ENCODE assay signal across 8 cellular contexts in genomic region chr19:53308339-53308811, GRCh38. TPM values are rescaled to one million over a fixed set of nuclear protein-coding genes. Genes with fewer than 3 reads are reported as not detected.
A peak's percentile ranks its signal among the peaks of the same experiment; 100 is the strongest.
DNase-seq lines count a peak whose midpoint lies in the region; ATAC-seq, FAIRE-seq and TF ChIP-seq lines count a peak whose summit lies in the region.

No MANE protein-coding gene starts in this region.

- H3K4me1 Mint-ChIP-seq in activated T-helper 1 cell treated with anti-CD3 and anti-CD28 coated beads, Interleukin-12 subunit alpha, Interleukin-12 subunit beta, Interleukin-2, Interleukin-4 antibody, amounts not matched to agents 30 ng/mL and 10 ng/mL and 1 ng/mL, durations not matched to agents 14 hours and 24 hours and 36 hours (ENCODE audit: low read depth): no peaks in the 10 kb centered on the region
- no peaks in the 10 kb centered on the region for H3K4me1 Mint-ChIP-seq in chondrocyte (ENCODE audit: low read depth)

- intact Hi-C loops in mucosa of descending colon (cut with DNase I, micrococcal nuclease): no loop called here
- intact Hi-C loops in activated T-helper 1 cell treated with anti-CD3 and anti-CD28 coated beads, Interleukin-12 subunit alpha, Interleukin-12 subunit beta, Interleukin-2, Interleukin-4 antibody, amounts not matched to agents 30 ng/mL and 10 ng/mL and 1 ng/mL, durations not matched to agents 14 hours and 24 hours and 36 hours (cut with micrococcal nuclease): no loop called here

- no peak overlapping the region for H2AK5ac ChIP-seq in H1 (ENCODE audit: low read depth, low read length)

- H3K4me3 ChIP-seq in HUES64 (ENCODE audit: low read length) (peak overlapping the region; percentile 37), H1 (ENCODE audit: extremely low read depth in 1 of 4, insufficient read depth in 2 of 4, low read depth in 3 of 4, low read length in 4 of 4) (peak overlapping the region; percentile 0 to 48 (median 20); a peak in 5 of 8 replicates), mucosa of descending colon (no peak overlapping the region)

- H2BK15ac ChIP-seq in H1 (ENCODE audit: low read length): no peak overlapping the region

- H3K18ac ChIP-seq in H1 (ENCODE audit: extremely low read depth, low read length): no peak overlapping the region; the same call in 1 of the 2 replicates

- TF ChIP-seq CTCF in H1 (IDR thresholded peaks at IDR 0.05; ENCODE audit: control extremely low read depth in 1 of 3, insufficient read depth in 1 of 3, low read depth in 1 of 3, low read length in 3 of 3) (peak; percentile 85 to 97 (median 92)), mucosa of descending colon (IDR thresholded peaks at IDR 0.05) (no peak), chondrocyte (IDR thresholded peaks at IDR 0.05) (no peak)

- H4K8ac ChIP-seq in H1 (ENCODE audit: extremely low read depth, insufficient read depth, low read length): peak overlapping the region; percentile 28

- H3K27me3 ChIP-seq in HUES64 (ENCODE audit: insufficient read depth, low read length): peaks cover 36% of the 10 kb centered on the region
- H3K27me3 ChIP-seq in H1 (replicated peaks in 1 of 4; ENCODE audit: control insufficient read depth in 3 of 4, extremely low read depth in 1 of 4, insufficient read depth in 3 of 4, low read length in 3 of 4): no peaks in the 10 kb centered on the region; a peak in 1 of 7 replicates

- H2AFZ ChIP-seq in H1 (ENCODE audit: low read length): peak overlapping the region; percentile 31; the same call in 1 of the 2 replicates

- H3K14ac ChIP-seq in H1 (ENCODE audit: insufficient read length): no peak overlapping the region

- no peak for TF ChIP-seq POLR2A in H1 (IDR thresholded peaks at IDR 0.05; ENCODE audit: control extremely low read depth in 1 of 2, low read depth in 2 of 2, low read length in 2 of 2)

- H3K9me3 Mint-ChIP-seq in activated T-helper 1 cell treated with anti-CD3 and anti-CD28 coated beads, Interleukin-12 subunit alpha, Interleukin-12 subunit beta, Interleukin-2, Interleukin-4 antibody, amounts not matched to agents 30 ng/mL and 10 ng/mL and 1 ng/mL, durations not matched to agents 14 hours and 24 hours and 36 hours: peaks cover 67% of the 10 kb centered on the region
- H3K9me3 Mint-ChIP-seq in chondrocyte (ENCODE audit: low read depth): peaks cover 47% of the 10 kb centered on the region

- CTCF ChIA-PET in H1 (lab: Charles Lee; ENCODE audit: partially characterized antibody): interaction anchor here (0.6 to 2.4 kb wide), 10 partner anchors 10 to 61 kb away, joined by 3 to 12 read pairs (median 4); partner anchors contain the start of gene ZNF845

- H2BK12ac ChIP-seq in H1 (ENCODE audit: low read depth, low read length): no peak overlapping the region; the same call in 1 of the 2 replicates

- H3K23me2 ChIP-seq in H1 (ENCODE audit: low read depth, low read length): peaks cover 2% of the 10 kb centered on the region; the same call in 1 of the 2 replicates

- POLR2A ChIA-PET in H1 (lab: Charles Lee; ENCODE audit: partially characterized antibody): interaction anchor here (0.6 kb wide), 1 partner anchor 521 kb away, joined by 3 read pairs; no protein-coding TSS in a partner anchor

- WGBS in HUES64: 68% methylated on average over 32 of the region's 32 CpGs
- 14% methylated on average over 32 of the region's 32 CpGs; no CpG with 5 or more reads in 1 of the 2 experiments for WGBS in H1 (ENCODE audit: extremely low coverage in 1 of 2, insufficient coverage in 1 of 2, insufficient read length in 1 of 2, insufficient replicate concordance in 2 of 2, low coverage in 1 of 2, low lambda C conversion rate in 2 of 2, missing lambda C conversion rate in 1 of 2), 2 experiments

- H3K9ac ChIP-seq in HUES64 (ENCODE audit: low read depth, low read length) (no peak overlapping the region), H1 (replicated peaks in 1 of 4; ENCODE audit: extremely low read depth in 1 of 4, low read depth in 3 of 4, low read length in 3 of 4) (no peak overlapping the region)

- no peak overlapping the region for H2BK120ac ChIP-seq in H1 (replicated peaks; ENCODE audit: low read depth, low read length)

- H3K27ac Mint-ChIP-seq in activated T-helper 1 cell treated with anti-CD3 and anti-CD28 coated beads, Interleukin-12 subunit alpha, Interleukin-12 subunit beta, Interleukin-2, Interleukin-4 antibody, amounts not matched to agents 30 ng/mL and 10 ng/mL and 1 ng/mL, durations not matched to agents 14 hours and 24 hours and 36 hours: no peak overlapping the region
- H3K27ac Mint-ChIP-seq in chondrocyte (ENCODE audit: unreplicated experiment): no peak overlapping the region

- peak; percentile 8 for DNase-seq in CD1c-positive myeloid dendritic cell (ENCODE audit: extremely low spot score)
- peak; percentile 56 to 94 for DNase-seq in H1 (ENCODE audit: low read depth in 1 of 2, low spot score in 2 of 2)
- peak in 2 of 3 donors; percentile 14 to 38 for DNase-seq in mucosa of descending colon
- DNase-seq in DMS79 treated with DMSO at 0.1 percent for 48 hours (lab: John Stamatoyannopoulos, UW): no peak
- no peak for DNase-seq in activated T-helper 1 cell treated with anti-CD3 and anti-CD28 coated beads, Interleukin-12 subunit alpha, Interleukin-12 subunit beta, Interleukin-2, Interleukin-4 antibody, amounts not matched to agents 30 ng/mL and 10 ng/mL and 1 ng/mL, durations not matched to agents 14 hours and 24 hours and 36 hours (ENCODE audit: low spot score)
- no peak for DNase-seq in chondrocyte (ENCODE audit: low spot score)

- no peak overlapping the region for H2BK5ac ChIP-seq in H1 (ENCODE audit: low read depth, low read length)

- H3K79me2 ChIP-seq in H1 (ENCODE audit: control insufficient read depth in 1 of 2, insufficient read depth in 2 of 2, low read length in 2 of 2): no peaks in the 10 kb centered on the region

- no peak overlapping the region for H3K23ac ChIP-seq in H1 (ENCODE audit: insufficient read length)

- no peak overlapping the region for H3K4me3 Mint-ChIP-seq in activated T-helper 1 cell treated with anti-CD3 and anti-CD28 coated beads, Interleukin-12 subunit alpha, Interleukin-12 subunit beta, Interleukin-2, Interleukin-4 antibody, amounts not matched to agents 30 ng/mL and 10 ng/mL and 1 ng/mL, durations not matched to agents 14 hours and 24 hours and 36 hours
- no peak overlapping the region for H3K4me3 Mint-ChIP-seq in chondrocyte (ENCODE audit: unreplicated experiment)

- H2BK20ac ChIP-seq in H1 (ENCODE audit: low read length): no peak overlapping the region

- no peaks in the 10 kb centered on the region for H3K4me1 ChIP-seq in HUES64 (ENCODE audit: insufficient read depth, low read length)
- no peaks in the 10 kb centered on the region for H3K4me1 ChIP-seq in H1 (replicated peaks in 1 of 4; ENCODE audit: control insufficient read depth in 3 of 4, insufficient read depth in 4 of 4, low read length in 3 of 4)
- no peaks in the 10 kb centered on the region for H3K4me1 ChIP-seq in mucosa of descending colon (ENCODE audit: low read depth)

- H3K4me2 ChIP-seq in H1 (ENCODE audit: insufficient read depth in 1 of 2, low read depth in 2 of 2, low read length in 2 of 2): peak overlapping the region; percentile 31 to 60

- no peaks in the 10 kb centered on the region for H3K79me1 ChIP-seq in H1 (ENCODE audit: low read depth, low read length)

- ATAC-seq in mucosa of descending colon: no peak
- no peak for ATAC-seq in HG03039 (IDR thresholded peaks at IDR 0.05; ENCODE audit: unreplicated experiment)

- H3K27ac ChIP-seq in HUES64 (ENCODE audit: low read depth, low read length) (no peak overlapping the region), H1 (ENCODE audit: low read depth, low read length) (no peak overlapping the region)

- no peaks in the 10 kb centered on the region for H3K27me3 Mint-ChIP-seq in activated T-helper 1 cell treated with anti-CD3 and anti-CD28 coated beads, Interleukin-12 subunit alpha, Interleukin-12 subunit beta, Interleukin-2, Interleukin-4 antibody, amounts not matched to agents 30 ng/mL and 10 ng/mL and 1 ng/mL, durations not matched to agents 14 hours and 24 hours and 36 hours (ENCODE audit: insufficient read depth)
- no peaks in the 10 kb centered on the region for H3K27me3 Mint-ChIP-seq in chondrocyte (ENCODE audit: low read depth)

- no peak for FAIRE-seq in H1 (lab: Jason Lieb, UNC)

- no peak overlapping the region for H3K56ac ChIP-seq in H1 (replicated peaks; ENCODE audit: insufficient read length, low read depth, low read length)

- H4K5ac ChIP-seq in H1 (ENCODE audit: insufficient read length, low read depth, low read length): no peak overlapping the region

- no peak overlapping the region for H3K4ac ChIP-seq in H1 (replicated peaks; ENCODE audit: insufficient read length, low read depth, low read length)

- no peak overlapping the region for H4K91ac ChIP-seq in H1 (replicated peaks; ENCODE audit: insufficient read length, low read length)

- H3K36me3 ChIP-seq in HUES64 (ENCODE audit: insufficient read depth, low read length) (no peaks in the 10 kb centered on the region), H1 (ENCODE audit: control insufficient read depth in 2 of 4, insufficient read depth in 4 of 4, low read length in 3 of 4) (no peaks in the 10 kb centered on the region), mucosa of descending colon (ENCODE audit: low read depth) (no peaks in the 10 kb centered on the region)

- TF ChIP-seq EP300 in H1 (IDR thresholded peaks at IDR 0.05; ENCODE audit: borderline replicate concordance in 1 of 2, low read depth in 2 of 2, low read length in 2 of 2): 0 out of 3 replicates have a peak, but pooled peaks of 1 of the 2 experiments have one; percentile 23

- H4K20me1 ChIP-seq in H1 (replicated peaks in 1 of 2; ENCODE audit: control insufficient read depth in 1 of 2, insufficient read depth in 2 of 2, low read length in 2 of 2): no peaks in the 10 kb centered on the region

- H3K36me3 Mint-ChIP-seq in activated T-helper 1 cell treated with anti-CD3 and anti-CD28 coated beads, Interleukin-12 subunit alpha, Interleukin-12 subunit beta, Interleukin-2, Interleukin-4 antibody, amounts not matched to agents 30 ng/mL and 10 ng/mL and 1 ng/mL, durations not matched to agents 14 hours and 24 hours and 36 hours (ENCODE audit: low read depth): no peaks in the 10 kb centered on the region
- no peaks in the 10 kb centered on the region for H3K36me3 Mint-ChIP-seq in chondrocyte (ENCODE audit: low read depth)

- H3K9me3 ChIP-seq in HUES64 (ENCODE audit: insufficient read depth, low read depth, low read length) (0 out of 2 replicates have a peak, but pooled peaks cover 3% of the 10 kb centered on the region), H1 (ENCODE audit: insufficient read depth in 2 of 2, low read depth in 1 of 2, low read length in 1 of 2) (no peaks in the 10 kb centered on the region), mucosa of descending colon (peaks cover 14% of the 10 kb centered on the region)

- TF ChIP-seq RAD21 in H1 (IDR thresholded peaks at IDR 0.05 in 1 of 2, conservative IDR thresholded peaks at IDR 0.05 in 1 of 2; ENCODE audit: low read depth in 2 of 2, low read length in 2 of 2): peak; percentile 80 to 89

RNA-seq across cellular contexts. Expression of gene ZNF845, which starts 25.2 kb away (rescaled TPM):
- 9.0 TPM for polyA plus RNA-seq in HUES64 (2013, experiment 1 of 2)
- polyA plus RNA-seq in HUES64 (2013, experiment 2 of 2): 8.4 TPM
- total RNA-seq in H1 (2021; fragmentation: NEBNext Ultra II Directional; extraction: Animal tissue kit (Norgen Biotek cat#: 25700)): 20.8 and 22.5 TPM in 2 replicates
- 2.4 and 3.6 TPM in 2 replicates for polyA plus RNA-seq in H1 (2011; rRNA removed)
- 4.9 TPM for polyA plus RNA-seq in H1 (2011; cell fraction: cytosol; rRNA removed)
- polyA plus RNA-seq in H1 (2011; cell fraction: nucleus; rRNA removed): 3.4 TPM
- polyA plus RNA-seq in H1 (2012, experiment 1 of 2): 7.1 to 13.6 TPM (median 8.5 TPM) in 4 replicates
- 0.66 TPM for polyA plus RNA-seq in H1 (2012, experiment 2 of 2)
- polyA plus RNA-seq in H1 (2013, experiment 1 of 2): 8.5 TPM
- 8.0 TPM for polyA plus RNA-seq in H1 (2013, experiment 2 of 2)
- 24.1 and 36.6 TPM in 2 replicates for polyA minus RNA-seq in H1 (2011; rRNA and poly(A)+ RNA removed)
- polyA minus RNA-seq in H1 (2011; cell fraction: cytosol; rRNA and poly(A)+ RNA removed): 18.0 TPM
- 37.7 TPM for polyA minus RNA-seq in H1 (2011; cell fraction: nucleus; rRNA and poly(A)+ RNA removed)
- total RNA-seq in mucosa of descending colon: 1 to 10 TPM; 6.1 to 7.9 (median 7.6) TPM
- total RNA-seq in activated T-helper 1 cell treated with anti-CD3 and anti-CD28 coated beads, Interleukin-12 subunit alpha, Interleukin-12 subunit beta, Interleukin-2, Interleukin-4 antibody, amounts not matched to agents 30 ng/mL and 10 ng/mL and 1 ng/mL, durations not matched to agents 14 hours and 24 hours and 36 hours: 6.5 and 6.7 TPM in 2 replicates
- total RNA-seq in chondrocyte: 3.6 to 6.6 TPM (median 4.8 TPM) in 3 replicates

RNA-seq across cellular contexts. Expression of gene VN1R4, which starts 40.9 kb away (rescaled TPM):
- polyA plus RNA-seq in HUES64 (2013, experiment 1 of 2): not detected
- not detected for polyA plus RNA-seq in HUES64 (2013, experiment 2 of 2)
- not detected in 2 replicates for total RNA-seq in H1 (2021; fragmentation: NEBNext Ultra II Directional; extraction: Animal tissue kit (Norgen Biotek cat#: 25700))
- not detected in 2 replicates for polyA plus RNA-seq in H1 (2011; rRNA removed)
- polyA plus RNA-seq in H1 (2011; cell fraction: cytosol; rRNA removed): not detected
- not detected for polyA plus RNA-seq in H1 (2011; cell fraction: nucleus; rRNA removed)
- polyA plus RNA-seq in H1 (2012, experiment 1 of 2): not detected in 4 replicates
- not detected for polyA plus RNA-seq in H1 (2012, experiment 2 of 2)
- polyA plus RNA-seq in H1 (2013, experiment 1 of 2): not detected
- polyA plus RNA-seq in H1 (2013, experiment 2 of 2): not detected
- not detected in 2 replicates for polyA minus RNA-seq in H1 (2011; rRNA and poly(A)+ RNA removed)
- not detected for polyA minus RNA-seq in H1 (2011; cell fraction: cytosol; rRNA and poly(A)+ RNA removed)
- polyA minus RNA-seq in H1 (2011; cell fraction: nucleus; rRNA and poly(A)+ RNA removed): not detected
- not detected for total RNA-seq in mucosa of descending colon
- total RNA-seq in activated T-helper 1 cell treated with anti-CD3 and anti-CD28 coated beads, Interleukin-12 subunit alpha, Interleukin-12 subunit beta, Interleukin-2, Interleukin-4 antibody, amounts not matched to agents 30 ng/mL and 10 ng/mL and 1 ng/mL, durations not matched to agents 14 hours and 24 hours and 36 hours: not detected in 2 replicates
- not detected in 3 replicates for total RNA-seq in chondrocyte

RNA-seq across cellular contexts. Expression of gene VN1R2, which starts 50.3 kb away (rescaled TPM):
- not detected for polyA plus RNA-seq in HUES64 (2013, experiment 1 of 2)
- polyA plus RNA-seq in HUES64 (2013, experiment 2 of 2): not detected
- total RNA-seq in H1 (2021; fragmentation: NEBNext Ultra II Directional; extraction: Animal tissue kit (Norgen Biotek cat#: 25700)): not detected in 2 replicates
- polyA plus RNA-seq in H1 (2011; rRNA removed): 0.06 TPM in 1 of 2 replicates, not detected in the other
- polyA plus RNA-seq in H1 (2011; cell fraction: cytosol; rRNA removed): not detected
- polyA plus RNA-seq in H1 (2011; cell fraction: nucleus; rRNA removed): not detected
- not detected in 4 replicates for polyA plus RNA-seq in H1 (2012, experiment 1 of 2)
- polyA plus RNA-seq in H1 (2012, experiment 2 of 2): not detected
- polyA plus RNA-seq in H1 (2013, experiment 1 of 2): not detected
- polyA plus RNA-seq in H1 (2013, experiment 2 of 2): not detected
- polyA minus RNA-seq in H1 (2011; rRNA and poly(A)+ RNA removed): 0.51 TPM in 1 of 2 replicates, not detected in the other
- not detected for polyA minus RNA-seq in H1 (2011; cell fraction: cytosol; rRNA and poly(A)+ RNA removed)
- 1.3 TPM for polyA minus RNA-seq in H1 (2011; cell fraction: nucleus; rRNA and poly(A)+ RNA removed)
- total RNA-seq in mucosa of descending colon (not detected), chondrocyte (not detected in 3 replicates)
- not detected in 2 replicates for total RNA-seq in activated T-helper 1 cell treated with anti-CD3 and anti-CD28 coated beads, Interleukin-12 subunit alpha, Interleukin-12 subunit beta, Interleukin-2, Interleukin-4 antibody, amounts not matched to agents 30 ng/mL and 10 ng/mL and 1 ng/mL, durations not matched to agents 14 hours and 24 hours and 36 hours

RNA-seq across cellular contexts. Expression of gene ZNF677, which starts 53.7 kb away (rescaled TPM):
- 18.0 TPM for polyA plus RNA-seq in HUES64 (2013, experiment 1 of 2)
- 16.1 TPM for polyA plus RNA-seq in HUES64 (2013, experiment 2 of 2)
- total RNA-seq in H1 (2021; fragmentation: NEBNext Ultra II Directional; extraction: Animal tissue kit (Norgen Biotek cat#: 25700)): 28.0 and 29.6 TPM in 2 replicates
- 26.6 and 37.0 TPM in 2 replicates for polyA plus RNA-seq in H1 (2011; rRNA removed)
- polyA plus RNA-seq in H1 (2011; cell fraction: cytosol; rRNA removed): 52.3 TPM
- 14.2 TPM for polyA plus RNA-seq in H1 (2011; cell fraction: nucleus; rRNA removed)
- polyA plus RNA-seq in H1 (2012, experiment 1 of 2): 39.3 to 57.5 TPM (median 42.9 TPM) in 4 replicates
- 13.2 TPM for polyA plus RNA-seq in H1 (2012, experiment 2 of 2)
- polyA plus RNA-seq in H1 (2013, experiment 1 of 2): 33.3 TPM
- 32.0 TPM for polyA plus RNA-seq in H1 (2013, experiment 2 of 2)
- 48.2 and 57.7 TPM in 2 replicates for polyA minus RNA-seq in H1 (2011; rRNA and poly(A)+ RNA removed)
- 43.6 TPM for polyA minus RNA-seq in H1 (2011; cell fraction: cytosol; rRNA and poly(A)+ RNA removed)
- 44.1 TPM for polyA minus RNA-seq in H1 (2011; cell fraction: nucleus; rRNA and poly(A)+ RNA removed)
- total RNA-seq in mucosa of descending colon (10 to 100 TPM in 1 of 3 donors, 1 to 10 TPM in 2; 4.6 to 18.3 (median 6.7) TPM), chondrocyte (21.2 to 28.9 TPM (median 21.5 TPM) in 3 replicates)
- total RNA-seq in activated T-helper 1 cell treated with anti-CD3 and anti-CD28 coated beads, Interleukin-12 subunit alpha, Interleukin-12 subunit beta, Interleukin-2, Interleukin-4 antibody, amounts not matched to agents 30 ng/mL and 10 ng/mL and 1 ng/mL, durations not matched to agents 14 hours and 24 hours and 36 hours: 1.7 and 2.3 TPM in 2 replicates

RNA-seq across cellular contexts. Expression of gene ZNF525, which starts 57.1 kb away (rescaled TPM):
- polyA plus RNA-seq in HUES64 (2013, experiment 1 of 2): 15.8 TPM
- polyA plus RNA-seq in HUES64 (2013, experiment 2 of 2): 17.1 TPM
- total RNA-seq in H1 (2021; fragmentation: NEBNext Ultra II Directional; extraction: Animal tissue kit (Norgen Biotek cat#: 25700)): 58.0 and 63.4 TPM in 2 replicates
- polyA plus RNA-seq in H1 (2011; rRNA removed): 5.1 and 8.2 TPM in 2 replicates
- polyA plus RNA-seq in H1 (2011; cell fraction: cytosol; rRNA removed): 12.0 TPM
- polyA plus RNA-seq in H1 (2011; cell fraction: nucleus; rRNA removed): 14.0 TPM
- 14.6 to 28.4 TPM (median 18.9 TPM) in 4 replicates for polyA plus RNA-seq in H1 (2012, experiment 1 of 2)
- 2.4 TPM for polyA plus RNA-seq in H1 (2012, experiment 2 of 2)
- 29.8 TPM for polyA plus RNA-seq in H1 (2013, experiment 1 of 2)
- 26.6 TPM for polyA plus RNA-seq in H1 (2013, experiment 2 of 2)
- 49.4 and 53.6 TPM in 2 replicates for polyA minus RNA-seq in H1 (2011; rRNA and poly(A)+ RNA removed)
- polyA minus RNA-seq in H1 (2011; cell fraction: cytosol; rRNA and poly(A)+ RNA removed): 21.4 TPM
- 117 TPM for polyA minus RNA-seq in H1 (2011; cell fraction: nucleus; rRNA and poly(A)+ RNA removed)
- total RNA-seq in mucosa of descending colon (10 to 100 TPM; 11.9 to 18.3 (median 16.5) TPM), chondrocyte (5.9 to 6.9 TPM (median 6.4 TPM) in 3 replicates)
- 16.5 and 19.0 TPM in 2 replicates for total RNA-seq in activated T-helper 1 cell treated with anti-CD3 and anti-CD28 coated beads, Interleukin-12 subunit alpha, Interleukin-12 subunit beta, Interleukin-2, Interleukin-4 antibody, amounts not matched to agents 30 ng/mL and 10 ng/mL and 1 ng/mL, durations not matched to agents 14 hours and 24 hours and 36 hours

Comparison
In these comparisons a context has a peak if more than half of its experiments do, and no peak if none do; other contexts are left out.
1. DNase-seq: peak in CD1c-positive myeloid dendritic cell (single experiment), H1 (2 of 2) and mucosa of descending colon (2 of 3); none in DMS79 treated with DMSO at 0.1 percent for 48 hours (single experiment), activated T-helper 1 cell treated with anti-CD3 and anti-CD28 coated beads, Interleukin-12 subunit alpha, Interleukin-12 subunit beta, Interleukin-2, Interleukin-4 antibody, amounts not matched to agents 30 ng/mL and 10 ng/mL and 1 ng/mL, durations not matched to agents 14 hours and 24 hours and 36 hours (single experiment) and chondrocyte (single experiment).
2. CTCF ChIP-seq: peak in H1 (3 of 3); none in mucosa of descending colon (single experiment) and chondrocyte (single experiment).